ENCODE assay signal across 3 cellular contexts in genomic region chr2:97712175-97712574, GRCh38. TPM values are rescaled to one million over a fixed set of nuclear protein-coding genes. Genes with fewer than 3 reads are reported as not detected.
"Had no signal": no experiment of that assay in that cellular context is flagged by ENCODE, and none has a peak within 500 bp of the region (broad histone marks: within the 10 kb centered on the region; RNA-seq: fewer than 3 reads in every experiment).

No MANE protein-coding gene starts in this region.

RNA-seq across cellular contexts. Expression of gene ZAP70, which starts 1.2 kb away (rescaled TPM):
- total RNA-seq: endothelial cell of umbilical vein, foreskin keratinocyte, SJSA1 had no signal
